Comparison of ENCODE assay signal across 15 cellular contexts in the genomic region with DNA sequence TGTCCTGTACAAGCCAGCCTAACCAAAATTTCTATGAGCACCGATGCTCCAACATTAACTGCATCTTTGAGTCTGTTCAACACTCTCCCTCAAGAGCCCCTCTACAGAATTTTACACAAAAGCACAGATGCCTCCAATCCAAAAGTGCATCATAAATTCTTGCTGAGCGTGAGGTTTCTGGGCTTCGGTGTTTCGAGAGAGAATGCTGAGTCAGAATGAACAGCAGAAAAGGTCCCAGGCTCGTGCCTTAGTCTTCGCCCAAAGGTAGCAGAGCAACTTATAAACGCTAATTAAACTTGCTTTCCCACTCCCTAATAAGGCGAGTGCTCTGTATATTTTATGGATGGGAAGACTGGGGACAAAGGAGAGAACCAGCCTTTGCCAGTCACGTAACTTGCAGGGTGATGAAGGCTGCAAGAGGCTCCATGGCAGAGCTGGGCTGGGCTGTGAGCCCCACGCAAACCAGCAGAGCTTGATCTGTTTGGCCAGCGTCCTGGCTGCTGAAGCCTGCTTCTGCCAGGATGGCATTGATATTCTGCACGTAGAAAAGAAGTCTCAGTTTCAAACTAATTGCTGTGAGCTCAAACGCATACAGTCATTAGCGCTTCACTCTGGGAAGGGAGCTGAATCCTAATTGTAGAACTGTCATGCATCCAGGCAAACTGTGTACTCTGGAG.
DNase-seq lines count a peak whose midpoint lies in the region; ATAC-seq and FAIRE-seq lines count a peak whose summit lies in the region.
"Had no signal": no experiment of that assay in that cellular context is flagged by ENCODE, and none has a peak within 500 bp of the region (broad histone marks: within the 10 kb centered on the region; RNA-seq: fewer than 3 reads in every experiment).

No MANE protein-coding gene starts in this region.

- ATAC-seq in GM21367 (IDR thresholded peaks at IDR 0.05; ENCODE audit: unreplicated experiment) (no peak), GM19328 (IDR thresholded peaks at IDR 0.05; ENCODE audit: unreplicated experiment) (no peak)

- DNase-seq in SHP77 (lab: John Stamatoyannopoulos, UW) (peak; percentile 35 to 37), SHP77 treated with DMSO at 0.1 percent for 48 hours (lab: John Stamatoyannopoulos, UW) (no peak), astrocyte of the hippocampus (ENCODE audit: low read depth, low spot score) (peak; percentile 47), medulla oblongata (ENCODE audit: extremely low spot score) (peak; percentile 27), superior temporal gyrus (ENCODE audit: extremely low spot score) (peak; percentile 46), frontal cortex (ENCODE audit: low spot score in 2 of 2) (no peak)
- DNase-seq: COR-L47, DMS53, H7, Kasumi-1, NCI-H2029, NCI-H2171 treated with DMSO at 0.1 percent for 48 hours, NCI-H510A treated with DMSO at 0.1 percent for 48 hours had no signal

- no peak for FAIRE-seq in frontal cortex (lab: Jason Lieb, UNC)

Comparison
In these comparisons a context has a peak if more than half of its experiments do, and no peak if none do; other contexts are left out.
1. DNase-seq: peak in SHP77 (2 of 2), astrocyte of the hippocampus (single experiment), medulla oblongata (single experiment) and superior temporal gyrus (single experiment); none in SHP77 treated with DMSO at 0.1 percent for 48 hours (single experiment) and frontal cortex (0 of 2).